In the genomic region with DNA sequence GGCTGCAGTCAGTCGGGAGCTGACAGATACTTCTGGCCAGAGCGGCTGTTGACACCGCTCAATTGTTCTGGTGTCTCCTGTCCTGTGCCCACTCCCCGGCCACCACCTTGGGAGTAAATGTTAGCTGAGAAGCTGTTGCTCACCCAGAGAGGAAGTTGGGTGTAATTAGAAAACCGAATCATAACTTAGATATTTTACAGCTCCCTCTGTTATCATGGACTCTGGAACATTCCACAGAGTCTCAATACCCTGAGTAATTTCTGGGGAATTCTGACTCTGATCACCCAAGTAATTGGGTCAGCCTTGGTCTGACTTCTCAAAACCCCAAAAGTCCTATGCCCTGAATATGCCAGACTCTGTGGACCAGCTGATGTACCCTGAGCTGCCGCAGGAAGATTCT, we compare ENCODE assay signal across 13 cellular contexts. TPM values are rescaled to one million over a fixed set of nuclear protein-coding genes. Genes with fewer than 3 reads are reported as not detected.
A peak's percentile ranks its signal among the peaks of the same experiment; 100 is the strongest.
DNase-seq lines count a peak whose midpoint lies in the region; FAIRE-seq and TF ChIP-seq lines count a peak whose summit lies in the region.
"Had no signal": no experiment of that assay in that cellular context is flagged by ENCODE, and none has a peak within 500 bp of the region (broad histone marks: within the 10 kb centered on the region; RNA-seq: fewer than 3 reads in every experiment).

No MANE protein-coding gene starts in this region.

- peak overlapping the region; percentile 69 for H3K27ac ChIP-seq in astrocyte (ENCODE audit: low read depth, low read length)
- H3K27ac ChIP-seq in transverse colon: peak overlapping the region in 3 of 4 donors; percentile 15 to 63 (median 24)
- H3K27ac ChIP-seq in Karpas-422 (ENCODE audit: low read length): no peak overlapping the region
- H3K27ac ChIP-seq: cardiac muscle cell had no signal

- TF ChIP-seq EP300 in transverse colon (IDR thresholded peaks at IDR 0.05; ENCODE audit: low read depth): no peak

- H3K9me3 Mint-ChIP-seq in HFFc6: peaks cover 5% of the 10 kb centered on the region
- H3K9me3 Mint-ChIP-seq in astrocyte (ENCODE audit: unreplicated experiment): peaks cover 6% of the 10 kb centered on the region

- FAIRE-seq in astrocyte (lab: Jason Lieb, UNC): peak; percentile 81
- FAIRE-seq: kidney had no signal

- H3K4me2 ChIP-seq in astrocyte (ENCODE audit: low read length) (peak overlapping the region; percentile 44), Karpas-422 (ENCODE audit: low read depth, low read length, poor library complexity, severe bottlenecking) (no peak overlapping the region)

- H3K36me3 Mint-ChIP-seq in HFFc6 (ENCODE audit: low read depth) (peaks cover 17% of the 10 kb centered on the region), astrocyte (ENCODE audit: low read depth, unreplicated experiment) (no peaks in the 10 kb centered on the region)

- no peak for TF ChIP-seq POLR2A in transverse colon (IDR thresholded peaks at IDR 0.05)

- TF ChIP-seq CTCF in HFFc6 (IDR thresholded peaks at IDR 0.05) (no peak), astrocyte (IDR thresholded peaks at IDR 0.05; ENCODE audit: insufficient read depth, low read depth, low read length) (no peak), transverse colon (IDR thresholded peaks at IDR 0.05) (no peak)

- peaks cover 3% of the 10 kb centered on the region for H3K27me3 Mint-ChIP-seq in HFFc6 (ENCODE audit: insufficient read depth)
- H3K27me3 Mint-ChIP-seq in astrocyte (ENCODE audit: low read depth, unreplicated experiment): peaks cover 6% of the 10 kb centered on the region

- H3K4me1 Mint-ChIP-seq in HFFc6 (ENCODE audit: low read depth) (peaks cover 52% of the 10 kb centered on the region), astrocyte (ENCODE audit: low read depth, unreplicated experiment) (peaks cover 34% of the 10 kb centered on the region)
- H3K4me1 Mint-ChIP-seq: activated T-helper 17 cell treated with anti-CD3 and anti-CD28 coated beads, Interleukin-2, amount 50 U/mL, for 72 hours; nephron had no signal

- H3K4me1 ChIP-seq in astrocyte (ENCODE audit: insufficient read depth, low read length) (peaks cover 33% of the 10 kb centered on the region), transverse colon (peaks cover 0 to 49% (median 37%) of the 10 kb centered on the region in 4 donors), Karpas-422 (ENCODE audit: low read length) (no peaks in the 10 kb centered on the region)

- 66 to 83% methylated on average over 2 to 6 of the region's 6 CpGs for WGBS in transverse colon (ENCODE audit: low coverage in 1 of 2), 2 donors

- in situ Hi-C loops in transverse colon (cut with MboI; ENCODE audit: low pct_ligation_motif_present in 1 of 4, low pct_unique_long_range_greater_than_20kb in 1 of 4, low sequenced_read_pairs in 3 of 4): no loop called here

- H3K27me3 ChIP-seq in astrocyte (ENCODE audit: insufficient read depth, low read length) (peaks cover 3% of the 10 kb centered on the region), transverse colon (no peaks in the 10 kb centered on the region), Karpas-422 (ENCODE audit: low read length) (no peaks in the 10 kb centered on the region)
- H3K27me3 ChIP-seq: cardiac muscle cell had no signal

- H3K9ac ChIP-seq in astrocyte (ENCODE audit: low read length) (no peak overlapping the region), Karpas-422 (ENCODE audit: low read length) (no peak overlapping the region)

- H3K79me2 ChIP-seq in astrocyte (ENCODE audit: insufficient read depth, low read length): no peaks in the 10 kb centered on the region
- no peaks in the 10 kb centered on the region for H3K79me2 ChIP-seq in Karpas-422 (ENCODE audit: low read length)

- H3K36me3 ChIP-seq in astrocyte (ENCODE audit: insufficient read depth, low read length): no peaks in the 10 kb centered on the region
- no peaks in the 10 kb centered on the region for H3K36me3 ChIP-seq in transverse colon
- no peaks in the 10 kb centered on the region for H3K36me3 ChIP-seq in Karpas-422 (ENCODE audit: insufficient read depth, low read length)
- H3K36me3 ChIP-seq: cardiac muscle cell had no signal

- H3K9me2 ChIP-seq in Karpas-422 (replicated peaks; ENCODE audit: insufficient read depth, low read length): no peaks in the 10 kb centered on the region

- no peaks in the 10 kb centered on the region for H4K20me1 ChIP-seq in astrocyte (ENCODE audit: insufficient read depth, low read length)
- H4K20me1 ChIP-seq in Karpas-422 (ENCODE audit: insufficient read depth, low read depth, low read length): no peaks in the 10 kb centered on the region

- no peak overlapping the region for H2AFZ ChIP-seq in astrocyte (ENCODE audit: low read depth, low read length)
- no peak overlapping the region for H2AFZ ChIP-seq in Karpas-422 (ENCODE audit: low read length)

- H3K4me3 ChIP-seq in astrocyte (ENCODE audit: insufficient read depth, low read depth, low read length) (no peak overlapping the region), transverse colon (no peak overlapping the region), Karpas-422 (ENCODE audit: low read length) (no peak overlapping the region)
- H3K4me3 ChIP-seq: cardiac muscle cell had no signal

- peak overlapping the region; percentile 39; the same call in 1 of the 2 replicates for H3K27ac Mint-ChIP-seq in HFFc6
- peak overlapping the region; percentile 85 for H3K27ac Mint-ChIP-seq in astrocyte (ENCODE audit: unreplicated experiment)
- H3K27ac Mint-ChIP-seq: activated T-helper 17 cell treated with anti-CD3 and anti-CD28 coated beads, Interleukin-2, amount 50 U/mL, for 72 hours; nephron had no signal

- intact Hi-C loops in transverse colon (cut with DNase I; ENCODE audit: low total_unique reads): no loop called here

- H3K4me3 Mint-ChIP-seq in HFFc6 (no peak overlapping the region), astrocyte (ENCODE audit: unreplicated experiment) (no peak overlapping the region)
- H3K4me3 Mint-ChIP-seq: activated T-helper 17 cell treated with anti-CD3 and anti-CD28 coated beads, Interleukin-2, amount 50 U/mL, for 72 hours; nephron had no signal

- H3K9me3 ChIP-seq in astrocyte (ENCODE audit: insufficient read depth, low read depth, low read length) (peaks cover 5% of the 10 kb centered on the region), transverse colon (no peaks in the 10 kb centered on the region), Karpas-422 (ENCODE audit: low read length) (no peaks in the 10 kb centered on the region)

- DNase-seq in HFFc6 (peak; percentile 77), astrocyte (ENCODE audit: low read depth) (peak; percentile 96), hepatic stellate cell (ENCODE audit: low spot score) (peak; percentile 54), transverse colon (peak; percentile 37), T-helper 1 cell (no peak), RPMI8226 (no peak), Karpas-422 (no peak)
- DNase-seq: activated CD4-positive, alpha-beta T cell treated with anti-CD3 and anti-CD28 coated beads for 4 hours; kidney; small intestine had no signal

RNA-seq across cellular contexts. Expression of a gene that starts 58.2 kb away (rescaled TPM):
- total RNA-seq in HFFc6 (2021; fragmentation: NEBNext Ultra II Directional; extraction: Animal tissue kit (Norgen Biotek cat#: 25700)): not detected
- total RNA-seq in astrocyte (1.8 and 2.8 TPM in 2 replicates), transverse colon (10 to 100 TPM; 19.1 to 53.8 (median 30.7) TPM)
- total RNA-seq in Karpas-422 (2014; rRNA removed; shearing (Covaris generic); ENCODE audit: low replicate concordance): not detected in 2 replicates
- total RNA-seq: activated T-helper 17 cell treated with anti-CD3 and anti-CD28 coated beads, Interleukin-2, amount 50 U/mL, for 72 hours had no signal

Comparison
In these comparisons a context has a peak if more than half of its experiments do, and no peak if none do; other contexts are left out.
1. DNase-seq: peak in HFFc6 (single experiment), astrocyte (single experiment), hepatic stellate cell (single experiment) and transverse colon (single experiment); none in T-helper 1 cell (0 of 5), RPMI8226 (single experiment) and Karpas-422 (single experiment).